25 cellular contexts compared by ENCODE assay signal in the genomic region with DNA sequence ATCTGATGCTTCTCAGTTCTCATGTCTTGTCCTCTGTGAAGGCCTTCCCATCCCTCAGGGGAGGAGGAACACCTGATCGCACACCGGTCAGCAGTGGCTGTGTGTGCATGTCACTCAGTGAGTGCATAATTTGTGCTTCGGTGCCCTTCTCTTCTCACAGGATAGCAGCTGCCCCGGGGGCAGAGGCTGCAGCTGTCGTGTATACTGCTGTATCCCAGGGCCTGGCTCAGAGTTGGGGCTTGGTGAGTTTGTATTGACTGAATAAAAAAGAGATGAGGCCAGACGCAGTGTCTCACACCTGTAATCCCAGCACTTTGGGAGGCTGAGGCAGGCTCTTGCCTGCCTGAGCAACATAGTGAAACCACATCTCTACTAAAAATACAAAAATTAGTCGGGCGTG. TPM values are rescaled to one million over a fixed set of nuclear protein-coding genes. Genes with fewer than 3 reads are reported as not detected.
DNase-seq lines count a peak whose midpoint lies in the region; ATAC-seq and TF ChIP-seq lines count a peak whose summit lies in the region.
"Had no signal": no experiment of that assay in that cellular context is flagged by ENCODE, and none has a peak within 500 bp of the region (broad histone marks: within the 10 kb centered on the region; RNA-seq: fewer than 3 reads in every experiment).

No MANE protein-coding gene starts in this region.

- DNase-seq in GM23338 (ENCODE audit: low spot score) = no peak
- peak; percentile 92 to 95 for DNase-seq in SJCRH30
- no peak for DNase-seq in suprapubic skin (ENCODE audit: low spot score in 2 of 2)
- no peak for DNase-seq in Caco-2
- no peak for DNase-seq in GM13976 (ENCODE audit: low spot score)
- DNase-seq: activated CD4-positive, alpha-beta T cell treated with anti-CD3 and anti-CD28 coated beads for 4 hours; CD4-positive, CD25-positive, alpha-beta regulatory T cell; heart right ventricle; immature natural killer cell; left ventricle myocardium superior; mucosa of descending colon; NCI-H82; PC-3; Right ventricle myocardium superior; stimulated activated CD4-positive, alpha-beta T cell treated with anti-CD3 and anti-CD28 coated beads, Interleukin-1b, Interleukin-23, amount 100 ng/mL, for 48 hours; T-helper 1 cell had no signal

- H4K20me1 ChIP-seq in BLaER1 treated with 17β-estradiol and CSF1 and Interleukin-3, amounts not matched to agents 10 nM and 100 nM = peaks cover 0 to 54% (median 19%) of the 10 kb centered on the region in 11 experiments; a peak in 13 of 22 replicates
- peaks cover 2% of the 10 kb centered on the region; the same call in 1 of the 2 replicates for H4K20me1 ChIP-seq in GM23338 (replicated peaks; ENCODE audit: insufficient read depth)

- H3K9me3 Mint-ChIP-seq in GM23338 = no peaks in the 10 kb centered on the region
- H3K9me3 Mint-ChIP-seq in nephron = no peaks in the 10 kb centered on the region
- no peaks in the 10 kb centered on the region for H3K9me3 Mint-ChIP-seq in Caco-2 (ENCODE audit: unreplicated experiment)
- H3K9me3 Mint-ChIP-seq: CD4-positive, CD25-positive, alpha-beta regulatory T cell; central memory CD8-positive, alpha-beta T cell; immature natural killer cell had no signal

- in situ Hi-C loops in GM13976 (cut with MboI; ENCODE audit: low sequenced_read_pairs, unreplicated experiment) = no loop called here

- no peak overlapping the region for H2AFZ ChIP-seq in GM23338

- intact Hi-C loops in Caco-2 (cut with micrococcal nuclease; ENCODE audit: unreplicated experiment) = no loop called here

- WGBS in suprapubic skin = 65% methylated on average over 8 of the region's 8 CpGs

- no peak for TF ChIP-seq POLR2A in suprapubic skin (IDR thresholded peaks at IDR 0.05)

- H3K9me3 ChIP-seq in BLaER1 treated with 17β-estradiol and CSF1 and Interleukin-3, amounts not matched to agents 10 nM and 100 nM (replicated peaks in 1 of 11) = no peaks in the 10 kb centered on the region
- no peaks in the 10 kb centered on the region for H3K9me3 ChIP-seq in SJCRH30 (replicated peaks)
- no peaks in the 10 kb centered on the region for H3K9me3 ChIP-seq in suprapubic skin
- H3K9me3 ChIP-seq in Caco-2 = no peaks in the 10 kb centered on the region
- H3K9me3 ChIP-seq: ascending aorta, heart right ventricle, mucosa of descending colon, neutrophil, prostate gland, thoracic aorta had no signal

- H3F3A ChIP-seq in GM23338 (replicated peaks; ENCODE audit: low read depth) = no peaks in the 10 kb centered on the region

- peaks cover 44% of the 10 kb centered on the region for H3K4me1 Mint-ChIP-seq in GM23338
- H3K4me1 Mint-ChIP-seq in nephron = peaks cover 71% of the 10 kb centered on the region
- no peaks in the 10 kb centered on the region for H3K4me1 Mint-ChIP-seq in Caco-2 (ENCODE audit: low read depth, unreplicated experiment)

- H3K79me2 ChIP-seq in GM23338 (replicated peaks; ENCODE audit: insufficient read depth) = no peaks in the 10 kb centered on the region

- TF ChIP-seq CTCF in GM23338 (conservative IDR thresholded peaks at IDR 0.05; ENCODE audit: low read depth in 2 of 2) (no peak), nephron (IDR thresholded peaks at IDR 0.05; ENCODE audit: unreplicated experiment in 3 of 3) (no peak), suprapubic skin (IDR thresholded peaks at IDR 0.05) (no peak), Caco-2 (IDR thresholded peaks at IDR 0.05; ENCODE audit: insufficient read depth in 1 of 2, low read depth in 1 of 2, low read length in 1 of 2, severe bottlenecking in 1 of 2, unreplicated experiment in 1 of 2) (no peak), GM13976 (IDR thresholded peaks at IDR 0.05; ENCODE audit: borderline replicate concordance, control extremely low read depth, extremely low read depth, insufficient read depth, missing control alignments) (no peak)

- no peaks in the 10 kb centered on the region for H3K9me2 ChIP-seq in GM23338 (ENCODE audit: insufficient read depth)

- H3K27me3 ChIP-seq in BLaER1 treated with 17β-estradiol and CSF1 and Interleukin-3, amounts not matched to agents 10 nM and 100 nM = no peaks in the 10 kb centered on the region
- H3K27me3 ChIP-seq in GM23338 (ENCODE audit: insufficient read depth) (no peaks in the 10 kb centered on the region), SJCRH30 (no peaks in the 10 kb centered on the region), suprapubic skin (no peaks in the 10 kb centered on the region), Caco-2 (replicated peaks; ENCODE audit: control insufficient read depth, insufficient read depth, low read length) (no peaks in the 10 kb centered on the region)
- H3K27me3 ChIP-seq: ascending aorta, heart right ventricle, neutrophil had no signal

- no peak overlapping the region for H3K4me3 Mint-ChIP-seq in GM23338
- no peak overlapping the region for H3K4me3 Mint-ChIP-seq in nephron
- H3K4me3 Mint-ChIP-seq in Caco-2 (ENCODE audit: unreplicated experiment) = no peak overlapping the region
- H3K4me3 Mint-ChIP-seq: activated naive CD8-positive, alpha-beta T cell; CD4-positive, CD25-positive, alpha-beta regulatory T cell; central memory CD8-positive, alpha-beta T cell; immature natural killer cell had no signal

- peaks cover 19 to 35% (median 22%) of the 10 kb centered on the region in 10 experiments for H3K4me1 ChIP-seq in BLaER1 treated with 17β-estradiol and CSF1 and Interleukin-3, amounts not matched to agents 10 nM and 100 nM
- H3K4me1 ChIP-seq in GM23338 (ENCODE audit: insufficient read depth) = peaks cover 5% of the 10 kb centered on the region
- peaks cover 46% of the 10 kb centered on the region for H3K4me1 ChIP-seq in SJCRH30
- peaks cover 27% of the 10 kb centered on the region for H3K4me1 ChIP-seq in suprapubic skin
- no peaks in the 10 kb centered on the region for H3K4me1 ChIP-seq in Caco-2
- H3K4me1 ChIP-seq: prostate gland had no signal

- H3K4me3 ChIP-seq in BLaER1 treated with 17β-estradiol and CSF1 and Interleukin-3, amounts not matched to agents 10 nM and 100 nM = no peak overlapping the region
- H3K4me3 ChIP-seq in GM23338 (no peak overlapping the region), SJCRH30 (no peak overlapping the region), suprapubic skin (no peak overlapping the region), Caco-2 (ENCODE audit: low read depth, low read length) (no peak overlapping the region)
- H3K4me3 ChIP-seq: ascending aorta, heart right ventricle, mucosa of descending colon, prostate gland, thoracic aorta had no signal

- H3K4me2 ChIP-seq in BLaER1 treated with 17β-estradiol and CSF1 and Interleukin-3, amounts not matched to agents 10 nM and 100 nM = peak overlapping the region in 7 of 11 experiments; percentile 12 to 54 (median 39); a peak in 11 of 22 replicates
- no peak overlapping the region for H3K4me2 ChIP-seq in GM23338

- H3K27me3 Mint-ChIP-seq in GM23338 (ENCODE audit: insufficient read depth, low read depth, poor library complexity) = peaks cover 10% of the 10 kb centered on the region
- no peaks in the 10 kb centered on the region for H3K27me3 Mint-ChIP-seq in nephron (ENCODE audit: low read depth)
- H3K27me3 Mint-ChIP-seq in Caco-2 (ENCODE audit: insufficient read depth, unreplicated experiment) = no peaks in the 10 kb centered on the region
- H3K27me3 Mint-ChIP-seq: activated naive CD8-positive, alpha-beta T cell; CD4-positive, CD25-positive, alpha-beta regulatory T cell; central memory CD8-positive, alpha-beta T cell had no signal

- H3K36me3 Mint-ChIP-seq in GM23338 (ENCODE audit: low read depth) = no peaks in the 10 kb centered on the region; the same call in 1 of the 3 replicates
- peaks cover 35% of the 10 kb centered on the region for H3K36me3 Mint-ChIP-seq in nephron (ENCODE audit: low read depth)
- peaks cover 36% of the 10 kb centered on the region for H3K36me3 Mint-ChIP-seq in Caco-2 (ENCODE audit: insufficient read depth, unreplicated experiment)
- H3K36me3 Mint-ChIP-seq: activated naive CD8-positive, alpha-beta T cell had no signal

- TF ChIP-seq EP300 in suprapubic skin (IDR thresholded peaks at IDR 0.05) = no peak

- peak overlapping the region; percentile 50; the same call in 1 of the 2 replicates for H3K27ac Mint-ChIP-seq in GM23338
- peak overlapping the region in 2 of 3 experiments; percentile 58 to 69 for H3K27ac Mint-ChIP-seq in nephron
- no peak overlapping the region for H3K27ac Mint-ChIP-seq in Caco-2 (ENCODE audit: unreplicated experiment)
- H3K27ac Mint-ChIP-seq: activated naive CD8-positive, alpha-beta T cell; CD4-positive, CD25-positive, alpha-beta regulatory T cell; immature natural killer cell had no signal

- H3K9ac ChIP-seq in BLaER1 treated with 17β-estradiol and CSF1 and Interleukin-3, amounts not matched to agents 10 nM and 100 nM = peak overlapping the region in 2 of 11 experiments; percentile 16 to 21; a peak in 2 of 22 replicates

- H3K27ac ChIP-seq in BLaER1 treated with 17β-estradiol and CSF1 and Interleukin-3, amounts not matched to agents 10 nM and 100 nM = no peak overlapping the region
- H3K27ac ChIP-seq in GM23338 (ENCODE audit: low read depth) (no peak overlapping the region; the same call in 1 of the 2 replicates), SJCRH30 (peak overlapping the region; percentile 26), suprapubic skin (no peak overlapping the region)
- H3K27ac ChIP-seq: ascending aorta, heart right ventricle, neutrophil, prostate gland, thoracic aorta had no signal

- H3K36me3 ChIP-seq in BLaER1 treated with 17β-estradiol and CSF1 and Interleukin-3, amounts not matched to agents 10 nM and 100 nM = peaks cover 23 to 98% (median 72%) of the 10 kb centered on the region in 11 experiments
- H3K36me3 ChIP-seq in GM23338 (ENCODE audit: insufficient read depth) (peaks cover 8% of the 10 kb centered on the region; the same call in 1 of the 2 replicates), SJCRH30 (peaks cover 5% of the 10 kb centered on the region; the same call in 1 of the 2 replicates), suprapubic skin (peaks cover 48% of the 10 kb centered on the region), Caco-2 (ENCODE audit: control insufficient read depth, insufficient read depth, low read length) (no peaks in the 10 kb centered on the region; the same call in 1 of the 2 replicates)
- H3K36me3 ChIP-seq: prostate gland had no signal

- ATAC-seq in GM23338 (no peak), GM19035 (IDR thresholded peaks at IDR 0.05; ENCODE audit: unreplicated experiment) (no peak)
- ATAC-seq: heart right ventricle, left ventricle myocardium superior, mucosa of descending colon, PC-3 had no signal

- CTCF ChIA-PET in Caco-2 (lab: Charles Lee) = no interaction called here

- no TSS peak for BruUV-seq in Caco-2 (replicated peaks; lab: Mats Ljungman, UMichigan)

- POLR2A ChIA-PET in Caco-2 (lab: Charles Lee) = no interaction called here

TF ChIP-seq in GM23338, 12 proteins besides CTCF, POLR2A, EP300 and RAD21 (continues in another document):
- no peak for TF ChIP-seq STAT1 (IDR thresholded peaks at IDR 0.05; ENCODE audit: unreplicated experiment)
- TF ChIP-seq POLR2AphosphoS5 (IDR thresholded peaks at IDR 0.05; ENCODE audit: low read depth) = no peak

RNA-seq across cellular contexts. Expression of a gene that starts 49.7 kb away (rescaled TPM):
- total RNA-seq in GM23338 (2014; rRNA removed; shearing (Covaris generic)) = 28.8 and 34.3 TPM in 2 replicates
- polyA plus RNA-seq in GM23338 (2016; fragmentation: Nextera tagmentation; extraction: Ambion mirVana) = 8.2 and 10.3 TPM in 2 replicates
- total RNA-seq in SJCRH30 (2014; rRNA removed; shearing (Covaris generic)) = 86.2 and 89.2 TPM in 2 replicates
- total RNA-seq in suprapubic skin = 10 to 100 TPM; 11.6 to 32.5 (median 24.3) TPM
- total RNA-seq in Caco-2 (2022) = 18.2 and 19.1 TPM in 2 replicates
- polyA plus RNA-seq: CD4-positive, CD25-positive, alpha-beta regulatory T cell had no signal

Comparison
In these comparisons a context has a peak if more than half of its experiments do, and no peak if none do; other contexts are left out.
1. DNase-seq: peak in SJCRH30 (2 of 2); none in GM23338 (single experiment), suprapubic skin (0 of 2), Caco-2 (0 of 2) and GM13976 (single experiment).